Comparison of ENCODE assay signal across 8 cellular contexts in genomic region chr5:10489810-10490426, GRCh38. TPM values are rescaled to one million over a fixed set of nuclear protein-coding genes. Genes with fewer than 3 reads are reported as not detected.
A peak's percentile ranks its signal among the peaks of the same experiment; 100 is the strongest.
DNase-seq lines count a peak whose midpoint lies in the region; ATAC-seq and TF ChIP-seq lines count a peak whose summit lies in the region.

No MANE protein-coding gene starts in this region.

- H3K4me2 ChIP-seq in DND-41 (ENCODE audit: insufficient read depth, low read length): no peak overlapping the region

- H3K4me3 Mint-ChIP-seq in activated T-helper 17 cell treated with anti-CD3 and anti-CD28 coated beads, Interleukin-2, amount 50 U/mL, for 72 hours: peak overlapping the region; percentile 10

- no peaks in the 10 kb centered on the region for H3K27me3 Mint-ChIP-seq in activated T-helper 17 cell treated with anti-CD3 and anti-CD28 coated beads, Interleukin-2, amount 50 U/mL, for 72 hours

- H3K9me3 Mint-ChIP-seq in activated T-helper 17 cell treated with anti-CD3 and anti-CD28 coated beads, Interleukin-2, amount 50 U/mL, for 72 hours: no peaks in the 10 kb centered on the region

- no peak overlapping the region for H2AFZ ChIP-seq in DND-41 (ENCODE audit: low read depth, low read length)

- no peaks in the 10 kb centered on the region for H3K79me2 ChIP-seq in DND-41 (ENCODE audit: insufficient read depth, low read length)

- no peak for TF ChIP-seq CTCF in DND-41 (IDR thresholded peaks at IDR 0.05; ENCODE audit: borderline replicate concordance, extremely low read depth, low read length, poor library complexity, severe bottlenecking)
- no peak for TF ChIP-seq CTCF in sigmoid colon (IDR thresholded peaks at IDR 0.05)

- H3K4me1 ChIP-seq in DND-41 (ENCODE audit: insufficient read depth, low read length) (peaks cover 9% of the 10 kb centered on the region), sigmoid colon (no peaks in the 10 kb centered on the region)

- H3K36me3 Mint-ChIP-seq in activated T-helper 17 cell treated with anti-CD3 and anti-CD28 coated beads, Interleukin-2, amount 50 U/mL, for 72 hours (ENCODE audit: low read depth): no peaks in the 10 kb centered on the region

- H3K4me1 Mint-ChIP-seq in activated T-helper 17 cell treated with anti-CD3 and anti-CD28 coated beads, Interleukin-2, amount 50 U/mL, for 72 hours: peaks cover 14% of the 10 kb centered on the region

- H3K36me3 ChIP-seq in DND-41 (ENCODE audit: insufficient read depth, low read length) (no peaks in the 10 kb centered on the region), sigmoid colon (no peaks in the 10 kb centered on the region)

- H3K27me3 ChIP-seq in DND-41 (ENCODE audit: insufficient read depth, low read length, poor library complexity) (no peaks in the 10 kb centered on the region), sigmoid colon (peaks cover 0 to 9% (median 0%) of the 10 kb centered on the region in 3 donors)

- TF ChIP-seq EP300 in sigmoid colon (IDR thresholded peaks at IDR 0.05): no peak

- DNase-seq in DND-41: no peak
- DNase-seq in sigmoid colon: no peak
- no peak for DNase-seq in NCI-H2081 treated with DMSO at 0.1 percent for 48 hours (lab: John Stamatoyannopoulos, UW)
- DNase-seq in COR-L47 (lab: John Stamatoyannopoulos, UW): no peak
- no peak for DNase-seq in HPDE6-E6E7 (ENCODE audit: extremely low spot score)

- WGBS in sigmoid colon, 2 donors: 45 to 74% methylated on average over 8 of the region's 8 CpGs

- H3K27ac ChIP-seq in DND-41 (ENCODE audit: low read length): no peak overlapping the region
- H3K27ac ChIP-seq in sigmoid colon: no peak overlapping the region

- intact Hi-C loops in sigmoid colon (cut with DNase I): no loop called here

- H3K4me3 ChIP-seq in DND-41 (ENCODE audit: low read depth in 1 of 2, low read length in 2 of 2) (no peak overlapping the region), sigmoid colon (no peak overlapping the region)

- ATAC-seq in DND-41 (ENCODE audit: insufficient read depth, low read depth) (peak; percentile 79), GM19395 (IDR thresholded peaks at IDR 0.05; ENCODE audit: unreplicated experiment) (peak; percentile 94), HG03442 (IDR thresholded peaks at IDR 0.05; ENCODE audit: unreplicated experiment) (peak; percentile 93)
- peak; percentile 71 for ATAC-seq in activated T-helper 17 cell treated with anti-CD3 and anti-CD28 coated beads, Interleukin-2, amount 50 U/mL, for 72 hours (replicated peaks)

- no peak overlapping the region for H3K27ac Mint-ChIP-seq in activated T-helper 17 cell treated with anti-CD3 and anti-CD28 coated beads, Interleukin-2, amount 50 U/mL, for 72 hours

- H3K9me3 ChIP-seq in DND-41 (ENCODE audit: insufficient read depth, low read length, severe bottlenecking): peaks cover 19% of the 10 kb centered on the region
- H3K9me3 ChIP-seq in sigmoid colon: no peaks in the 10 kb centered on the region

- H3K9ac ChIP-seq in DND-41 (ENCODE audit: low read depth, low read length): no peak overlapping the region

- TF ChIP-seq POLR2A in sigmoid colon (IDR thresholded peaks at IDR 0.05): no peak

- H4K20me1 ChIP-seq in DND-41 (ENCODE audit: insufficient read depth, low read length): no peaks in the 10 kb centered on the region

RNA-seq across cellular contexts. Expression of gene ROPN1L, which starts 48.2 kb away (rescaled TPM):
- total RNA-seq in activated T-helper 17 cell treated with anti-CD3 and anti-CD28 coated beads, Interleukin-2, amount 50 U/mL, for 72 hours: 1 to 10 TPM in 1 of 2 donors, under 1 TPM in 1; 0.66 to 1.0 TPM
- 1 to 10 TPM in 1 of 4 donors, under 1 TPM in 1, not detected in 2; 0.68 to 1.9 TPM for total RNA-seq in sigmoid colon
- polyA plus RNA-seq in sigmoid colon: 1 to 10 TPM in 1 of 3 donors, under 1 TPM in 1, not detected in 1; 0.35 to 2.4 TPM
